Comparison of ENCODE assay signal across 35 cellular contexts in the genomic region with DNA sequence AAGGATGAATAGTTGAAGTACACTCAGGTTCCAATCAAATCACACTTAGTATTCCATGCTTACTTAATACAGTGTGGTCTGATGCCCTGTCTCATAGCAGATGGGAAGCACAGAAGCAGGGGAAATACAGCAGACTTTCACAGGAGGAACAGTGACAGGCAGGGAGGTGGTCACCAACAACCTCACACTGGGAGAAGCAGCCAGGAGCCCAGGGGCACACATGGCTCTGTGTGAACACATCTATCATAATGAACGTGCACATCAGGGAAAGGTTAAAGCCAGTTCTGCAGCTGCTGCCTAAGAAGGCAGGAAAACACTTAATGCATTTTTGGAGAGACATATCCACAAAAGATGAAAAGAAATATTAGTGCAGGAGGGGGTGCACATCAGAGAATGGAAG.
"Had no signal": no experiment of that assay in that cellular context is flagged by ENCODE, and none has a peak within 500 bp of the region (broad histone marks: within the 10 kb centered on the region; RNA-seq: fewer than 3 reads in every experiment).

No MANE protein-coding gene starts in this region.

- H3K4me3 Mint-ChIP-seq: activated B cell treated with CpG ODN at 0.5 μM for 24 hours; activated CD4-positive, alpha-beta memory T cell treated with anti-CD3 and anti-CD28 coated beads for 36 hours; activated CD8-positive, alpha-beta T cell treated with anti-CD3 and anti-CD28 coated beads for 36 hours; activated naive CD4-positive, alpha-beta T cell treated with anti-CD3 and anti-CD28 coated beads for 36 hours; activated naive CD8-positive, alpha-beta T cell treated with anti-CD3 and anti-CD28 coated beads for 36 hours; activated T-cell treated with anti-CD3 and anti-CD28 coated beads, Interleukin-2, amount 50 U/mL, for 4 hours; activated T-cell treated with anti-CD3 and anti-CD28 coated beads, Interleukin-2, amount 50 U/mL, for 72 hours; activated T-helper 1 cell treated with anti-CD3 and anti-CD28 coated beads, Interleukin-12 subunit alpha, Interleukin-12 subunit beta, Interleukin-2, Interleukin-4 antibody, amounts not matched to agents 30 ng/mL and 10 ng/mL and 1 ng/mL, durations not matched to agents 14 hours and 24 hours and 36 hours; activated T-helper 17 cell treated with anti-CD3 and anti-CD28 coated beads, Interleukin-2, amount 50 U/mL, for 72 hours; central memory CD8-positive, alpha-beta T cell; T-helper 1 cell treated with Interleukin-12 subunit alpha and Interleukin-12 subunit beta and Interleukin-4 antibody, amounts not matched to agents 30 μg/mL and 1 μg/mL, for 36 hours; T-helper 2 cell treated with Interferon-gamma antibody and Interleukin-4, amounts not matched to agents 5 μg/mL and 100 μg/mL, for 36 hours had no signal

- DNase-seq: activated B cell treated with CpG ODN at 0.5 μM for 24 hours; activated CD4-positive, alpha-beta memory T cell treated with anti-CD3 and anti-CD28 coated beads for 36 hours; activated CD4-positive, alpha-beta T cell treated with anti-CD3 and anti-CD28 coated beads for 48 hours; activated CD4-positive, alpha-beta T cell treated with anti-CD3 and anti-CD28 coated beads, Interleukin-2, amount 50 U/mL, for 1 hour; activated CD4-positive, alpha-beta T cell treated with anti-CD3 and anti-CD28 coated beads, Interleukin-2, amount 50 U/mL, for 4 hours; activated CD4-positive, CD25-positive, alpha-beta regulatory T cell treated with anti-CD3 and anti-CD28 coated beads, Interleukin-2, amount 50 U/mL, for 72 hours; activated CD8-positive, alpha-beta memory T cell treated with anti-CD3 and anti-CD28 coated beads, Interleukin-2, amount 50 U/mL, for 4 hours; activated CD8-positive, alpha-beta T cell treated with anti-CD3 and anti-CD28 coated beads for 36 hours; activated effector memory CD4-positive, alpha-beta T cell treated with anti-CD3 and anti-CD28 coated beads, Interleukin-2, amount 50 U/mL, for 16 hours; activated gamma-delta T cell treated with Interleukin-2 at 50 U/mL for 16 hours; activated naive CD4-positive, alpha-beta T cell; activated naive CD4-positive, alpha-beta T cell treated with anti-CD3 and anti-CD28 coated beads for 36 hours; activated naive CD4-positive, alpha-beta T cell treated with anti-CD3 and anti-CD28 coated beads, Interleukin-2, amount 50 U/mL, for 16 hours; activated naive CD8-positive, alpha-beta T cell treated with anti-CD3 and anti-CD28 coated beads for 36 hours; activated T-cell treated with anti-CD3 and anti-CD28 coated beads for 4 hours; activated T-cell treated with anti-CD3 and anti-CD28 coated beads, Interleukin-2, amount 50 U/mL, for 1 hour; activated T-cell treated with anti-CD3 and anti-CD28 coated beads, Interleukin-2, amount 50 U/mL, for 4 hours; activated T-cell treated with anti-CD3 and anti-CD28 coated beads, Interleukin-2, amount 50 U/mL, for 72 hours; adrenal gland; amniotic stem cell; aorta; body of pancreas; caudate nucleus; cerebellar nuclear complex; T-helper 1 cell; T-helper 2 cell; T-helper 9 cell had no signal

- H3K36me3 ChIP-seq: adrenal gland, cardiac muscle cell had no signal

- H3K9me3 ChIP-seq: adrenal gland, body of pancreas had no signal

- H3K36me3 Mint-ChIP-seq: activated CD4-positive, alpha-beta memory T cell treated with anti-CD3 and anti-CD28 coated beads for 36 hours; activated naive CD4-positive, alpha-beta T cell treated with anti-CD3 and anti-CD28 coated beads, Interleukin-2, amount 50 U/mL, for 72 hours; activated naive CD8-positive, alpha-beta T cell treated with anti-CD3 and anti-CD28 coated beads for 36 hours had no signal

- ATAC-seq: activated CD8-positive, alpha-beta T cell treated with anti-CD3 and anti-CD28 coated beads for 36 hours; activated naive CD4-positive, alpha-beta T cell treated with anti-CD3 and anti-CD28 coated beads, Interleukin-2, amount 50 U/mL, for 72 hours; activated T-cell treated with anti-CD3 and anti-CD28 coated beads, Interleukin-2, amount 50 U/mL, for 4 hours; activated T-cell treated with anti-CD3 and anti-CD28 coated beads, Interleukin-2, amount 50 U/mL, for 72 hours; activated T-helper 17 cell treated with anti-CD3 and anti-CD28 coated beads, Interleukin-2, amount 50 U/mL, for 72 hours; body of pancreas had no signal

- H3K27me3 Mint-ChIP-seq: activated B cell treated with CpG ODN at 0.5 μM for 24 hours; activated naive CD8-positive, alpha-beta T cell treated with anti-CD3 and anti-CD28 coated beads for 36 hours; central memory CD8-positive, alpha-beta T cell had no signal

- H3K4me1 Mint-ChIP-seq: activated B cell treated with CpG ODN at 0.5 μM for 24 hours; activated naive CD8-positive, alpha-beta T cell treated with anti-CD3 and anti-CD28 coated beads for 36 hours; activated T-helper 17 cell treated with anti-CD3 and anti-CD28 coated beads, Interleukin-2, amount 50 U/mL, for 72 hours; central memory CD8-positive, alpha-beta T cell had no signal

- H3K27ac ChIP-seq: adrenal gland, body of pancreas, cardiac muscle cell, VCaP had no signal

- H3K27ac Mint-ChIP-seq: activated B cell treated with CpG ODN at 0.5 μM for 24 hours; activated CD4-positive, alpha-beta memory T cell treated with anti-CD3 and anti-CD28 coated beads for 36 hours; activated CD8-positive, alpha-beta T cell treated with anti-CD3 and anti-CD28 coated beads for 36 hours; activated naive CD4-positive, alpha-beta T cell treated with anti-CD3 and anti-CD28 coated beads for 36 hours; activated naive CD4-positive, alpha-beta T cell treated with anti-CD3 and anti-CD28 coated beads, Interleukin-2, amount 50 U/mL, for 72 hours; activated naive CD8-positive, alpha-beta T cell treated with anti-CD3 and anti-CD28 coated beads for 36 hours; activated T-cell treated with anti-CD3 and anti-CD28 coated beads, Interleukin-2, amount 50 U/mL, for 72 hours; activated T-helper 1 cell treated with anti-CD3 and anti-CD28 coated beads, Interleukin-12 subunit alpha, Interleukin-12 subunit beta, Interleukin-2, Interleukin-4 antibody, amounts not matched to agents 30 ng/mL and 10 ng/mL and 1 ng/mL, durations not matched to agents 14 hours and 24 hours and 36 hours; activated T-helper 17 cell treated with anti-CD3 and anti-CD28 coated beads, Interleukin-2, amount 50 U/mL, for 72 hours; T-helper 1 cell treated with Interleukin-12 subunit alpha and Interleukin-12 subunit beta and Interleukin-4 antibody, amounts not matched to agents 30 μg/mL and 1 μg/mL, for 36 hours; T-helper 2 cell treated with Interferon-gamma antibody and Interleukin-4, amounts not matched to agents 5 μg/mL and 100 μg/mL, for 36 hours had no signal

- H3K27me3 ChIP-seq: adrenal gland, body of pancreas, cardiac muscle cell had no signal

- H3K4me1 ChIP-seq: adrenal gland, body of pancreas had no signal

- H3K4me3 ChIP-seq: adrenal gland, body of pancreas, cardiac muscle cell had no signal

- H3K9me3 Mint-ChIP-seq: activated B cell treated with CpG ODN at 0.5 μM for 24 hours; activated CD4-positive, alpha-beta memory T cell treated with anti-CD3 and anti-CD28 coated beads for 36 hours; activated CD8-positive, alpha-beta T cell treated with anti-CD3 and anti-CD28 coated beads for 36 hours; activated naive CD4-positive, alpha-beta T cell treated with anti-CD3 and anti-CD28 coated beads, Interleukin-2, amount 50 U/mL, for 72 hours; activated naive CD8-positive, alpha-beta T cell treated with anti-CD3 and anti-CD28 coated beads for 36 hours; activated T-cell treated with anti-CD3 and anti-CD28 coated beads, Interleukin-2, amount 50 U/mL, for 4 hours; activated T-cell treated with anti-CD3 and anti-CD28 coated beads, Interleukin-2, amount 50 U/mL, for 72 hours; activated T-helper 1 cell treated with anti-CD3 and anti-CD28 coated beads, Interleukin-12 subunit alpha, Interleukin-12 subunit beta, Interleukin-2, Interleukin-4 antibody, amounts not matched to agents 30 ng/mL and 10 ng/mL and 1 ng/mL, durations not matched to agents 14 hours and 24 hours and 36 hours; central memory CD8-positive, alpha-beta T cell; T-helper 1 cell treated with Interleukin-12 subunit alpha and Interleukin-12 subunit beta and Interleukin-4 antibody, amounts not matched to agents 30 μg/mL and 1 μg/mL, for 36 hours; T-helper 2 cell treated with Interferon-gamma antibody and Interleukin-4, amounts not matched to agents 5 μg/mL and 100 μg/mL, for 36 hours had no signal
